ENCODE assay signal across 12 cellular contexts in the genomic region with DNA sequence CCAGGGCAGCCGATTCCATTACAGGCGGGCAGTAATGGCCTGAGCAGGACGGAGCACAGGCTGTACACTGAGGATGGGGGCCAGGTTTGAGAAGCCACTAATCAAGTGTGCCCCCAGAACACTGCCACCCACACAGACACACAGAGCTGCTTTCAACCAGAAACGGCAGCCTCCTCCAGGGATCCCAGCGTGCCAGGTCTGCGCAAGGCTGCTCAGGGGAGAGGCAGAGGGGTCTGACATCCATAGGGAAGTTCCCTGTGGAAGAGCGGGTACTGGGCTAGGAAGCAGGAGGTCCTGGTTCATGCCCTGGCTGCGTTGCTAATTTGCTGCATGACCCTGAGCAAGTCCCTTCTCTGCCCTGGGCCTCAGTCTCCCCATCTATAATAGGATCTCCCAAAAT. TPM values are rescaled to one million over a fixed set of nuclear protein-coding genes. Genes with fewer than 3 reads are reported as not detected.
DNase-seq lines count a peak whose midpoint lies in the region; ATAC-seq and TF ChIP-seq lines count a peak whose summit lies in the region.
"Had no signal": no experiment of that assay in that cellular context is flagged by ENCODE, and none has a peak within 500 bp of the region (broad histone marks: within the 10 kb centered on the region; RNA-seq: fewer than 3 reads in every experiment).

No MANE protein-coding gene starts in this region.

- no peak overlapping the region for H3K9ac ChIP-seq in SK-N-MC (ENCODE audit: insufficient read length)

- H3K36me3 Mint-ChIP-seq in immature natural killer cell = peaks cover 3 to 4% (median 3%) of the 10 kb centered on the region in 3 donors
- H3K36me3 Mint-ChIP-seq: brain had no signal

- DNase-seq in Right ventricle myocardium inferior (ENCODE audit: missing footprints) = peak; percentile 41
- no peak for DNase-seq in cardiac septum (ENCODE audit: low spot score)
- no peak for DNase-seq in SK-N-MC (ENCODE audit: low read depth, low spot score)
- no peak for DNase-seq in immature natural killer cell
- no peak for DNase-seq in tibial artery
- no peak for DNase-seq in amygdala (lab: John Stamatoyannopoulos, UW)
- DNase-seq in SW 1271 (lab: John Stamatoyannopoulos, UW) = no peak
- DNase-seq in SIG-M5 treated with dmso at 0.1 percent for 504 hours (lab: John Stamatoyannopoulos, UW; ENCODE audit: unreplicated experiment) = no peak
- DNase-seq: NCI-H187 had no signal

- H3K27ac ChIP-seq in SK-N-MC (peak overlapping the region; percentile 83; the same call in 1 of the 2 replicates), tibial artery (peak overlapping the region; percentile 85 to 86)
- H3K27ac ChIP-seq: C4-2B had no signal

- no peak for TF ChIP-seq CTCF in tibial artery (IDR thresholded peaks at IDR 0.05)

- H3K4me3 ChIP-seq in SK-N-MC (no peak overlapping the region), tibial artery (no peak overlapping the region)
- H3K4me3 ChIP-seq: lung had no signal

- peak overlapping the region; percentile 88 to 99 (median 98) for H3K27ac Mint-ChIP-seq in immature natural killer cell

- H3K4me1 ChIP-seq in tibial artery = peaks cover 8 to 76% (median 67%) of the 10 kb centered on the region in 4 donors

- H3K4me3 Mint-ChIP-seq in immature natural killer cell = peak overlapping the region; percentile 90 to 95 (median 93)

- no peaks in the 10 kb centered on the region for H3K9me3 Mint-ChIP-seq in immature natural killer cell

- H3K27me3 ChIP-seq in tibial artery = no peaks in the 10 kb centered on the region

- peaks cover 13 to 20% (median 14%) of the 10 kb centered on the region in 3 donors for H3K27me3 Mint-ChIP-seq in immature natural killer cell (ENCODE audit: low read depth in 3 of 3)
- H3K27me3 Mint-ChIP-seq: brain had no signal

- intact Hi-C loops in Right ventricle myocardium inferior (cut with DNase I) = no loop called here
- intact Hi-C loops in cardiac septum (cut with DNase I) = no loop called here
- intact Hi-C loops in tibial artery (cut with DNase I; ENCODE audit: low total_unique reads) = no loop called here

- ATAC-seq in Right ventricle myocardium inferior = no peak

- H3K9me3 ChIP-seq in SK-N-MC (ENCODE audit: low read depth, low read length) = no peaks in the 10 kb centered on the region
- H3K9me3 ChIP-seq in tibial artery = no peaks in the 10 kb centered on the region

- H3K4me1 Mint-ChIP-seq in immature natural killer cell = peaks cover 89 to 95% of the 10 kb centered on the region in 2 donors

- H3K36me3 ChIP-seq in SK-N-MC (ENCODE audit: insufficient read depth, low read length) (no peaks in the 10 kb centered on the region), tibial artery (no peaks in the 10 kb centered on the region)

RNA-seq across cellular contexts. Expression of a gene that starts 26.1 kb away (rescaled TPM):
- total RNA-seq in Right ventricle myocardium inferior = 31.2 TPM
- 50.3 TPM for total RNA-seq in cardiac septum
- polyA plus RNA-seq in immature natural killer cell = 1 to 10 TPM; 1.7 to 6.7 (median 3.8) TPM

RNA-seq across cellular contexts. Expression of a gene that starts 28.1 kb away (rescaled TPM):
- total RNA-seq in Right ventricle myocardium inferior (5.2 TPM), cardiac septum (4.6 TPM)
- polyA plus RNA-seq in immature natural killer cell = 1 to 10 TPM; 1.9 to 3.9 (median 3.2) TPM
